15 cellular contexts compared by ENCODE assay signal in the genomic region with DNA sequence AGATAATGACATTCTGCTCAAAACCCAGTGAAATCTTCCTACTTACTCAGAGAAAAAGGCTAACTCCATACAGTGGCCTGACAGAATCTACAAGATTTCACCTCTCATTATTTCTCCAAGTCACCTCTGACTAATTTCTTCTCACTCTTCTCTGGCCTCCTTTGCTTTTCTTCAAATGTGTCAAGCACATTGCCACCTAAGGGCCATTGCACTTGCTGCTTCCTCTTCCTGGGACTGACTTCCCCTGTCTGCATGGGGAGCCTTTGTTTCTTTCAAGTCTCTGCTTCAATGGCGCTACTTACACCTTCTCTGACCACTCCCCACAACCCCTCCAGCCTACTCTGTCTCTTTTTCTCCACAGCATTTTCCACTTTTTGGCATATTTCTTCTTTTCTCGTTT.
"Had no signal": no experiment of that assay in that cellular context is flagged by ENCODE, and none has a peak within 500 bp of the region (broad histone marks: within the 10 kb centered on the region; RNA-seq: fewer than 3 reads in every experiment).

No MANE protein-coding gene starts in this region.

- H3K4me1 ChIP-seq: gastrocnemius medialis, thyroid gland had no signal

- H3K36me3 ChIP-seq: gastrocnemius medialis, heart right ventricle, ovary, sigmoid colon, spleen, thyroid gland had no signal

- ATAC-seq: gastrocnemius medialis, heart right ventricle, left lobe of liver had no signal

- H3K9me3 ChIP-seq: gastrocnemius medialis, ovary, sigmoid colon, thyroid gland had no signal

- H3K27ac ChIP-seq: gastrocnemius medialis, heart right ventricle, sigmoid colon, spleen, thyroid gland, VCaP had no signal

- H3K4me3 Mint-ChIP-seq: activated naive CD4-positive, alpha-beta T cell treated with anti-CD3 and anti-CD28 coated beads for 36 hours had no signal

- H3K27ac Mint-ChIP-seq: activated naive CD4-positive, alpha-beta T cell treated with anti-CD3 and anti-CD28 coated beads for 36 hours had no signal

- H3K4me3 ChIP-seq: dorsolateral prefrontal cortex, gastrocnemius medialis, heart right ventricle, ovary, sigmoid colon, spleen, thyroid gland had no signal

- H3K27me3 ChIP-seq: dorsolateral prefrontal cortex, gastrocnemius medialis, heart right ventricle, ovary, sigmoid colon, spleen, thyroid gland had no signal

- DNase-seq: activated CD4-positive, alpha-beta T cell treated with anti-CD3 and anti-CD28 coated beads for 48 hours; activated CD8-positive, alpha-beta memory T cell treated with anti-CD3 and anti-CD28 coated beads for 24 hours; activated naive CD4-positive, alpha-beta T cell treated with anti-CD3 and anti-CD28 coated beads for 36 hours; dorsolateral prefrontal cortex; erythroblast; gastrocnemius medialis; heart right ventricle; islet precursor cell; midbrain; ovary; sigmoid colon; spleen; thyroid gland had no signal
